In the genomic region with DNA sequence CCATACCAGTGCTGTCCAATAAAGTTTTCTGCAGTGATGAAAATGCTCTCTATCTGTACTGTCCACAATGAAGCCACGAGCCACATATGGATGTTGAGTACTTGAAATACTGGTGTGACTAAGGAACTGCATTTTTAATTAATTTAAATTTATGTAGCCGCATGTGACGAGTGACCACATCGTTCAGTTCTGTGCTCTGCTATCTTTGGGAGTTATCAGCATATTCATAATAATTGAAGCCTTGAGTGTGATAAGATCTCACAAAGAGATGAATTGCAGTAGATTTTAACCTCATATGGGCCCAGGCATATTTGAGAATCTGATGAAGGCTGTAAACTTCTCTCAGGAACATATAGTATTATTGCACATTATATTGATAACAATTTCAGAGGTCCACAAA, we compare ENCODE assay signal across 27 cellular contexts.
"Had no signal": no experiment of that assay in that cellular context is flagged by ENCODE, and none has a peak within 500 bp of the region (broad histone marks: within the 10 kb centered on the region; RNA-seq: fewer than 3 reads in every experiment).

No MANE protein-coding gene starts in this region.

- H3K4me2 ChIP-seq: KMS-11 had no signal

- H3K4me1 ChIP-seq: Peyer's patch had no signal

- H3K36me3 ChIP-seq: MG63, Peyer's patch, SJCRH30 had no signal

- H3K27ac ChIP-seq: KMS-11, Peyer's patch, RWPE1, SJCRH30 had no signal

- H3K9ac ChIP-seq: KMS-11 had no signal

- H3K27me3 ChIP-seq: MG63, Peyer's patch, SJCRH30 had no signal

- H3K4me3 ChIP-seq: MG63, Peyer's patch, SJCRH30 had no signal

- DNase-seq: activated CD4-positive, alpha-beta memory T cell treated with anti-CD3 and anti-CD28 coated beads for 36 hours; activated CD4-positive, alpha-beta T cell treated with anti-CD3 and anti-CD28 coated beads, Interleukin-2, amount 10 ng/mL, durations not matched to agents 7 days and 5 days; activated CD4-positive, CD25-positive, alpha-beta regulatory T cell treated with anti-CD3 and anti-CD28 coated beads, Interleukin-2, amount 50 U/mL, for 72 hours; activated CD8-positive, alpha-beta memory T cell treated with anti-CD3 and anti-CD28 coated beads for 24 hours; activated gamma-delta T cell; activated naive CD4-positive, alpha-beta T cell treated with anti-CD3 and anti-CD28 coated beads, Interleukin-2, amount 10 ng/mL, durations not matched to agents 7 days and 5 days; activated naive CD8-positive, alpha-beta T cell treated with anti-CD3 and anti-CD28 coated beads for 36 hours; activated T-cell treated with anti-CD3 and anti-CD28 coated beads, Interleukin-2, amount 50 U/mL, for 4 hours; anterior cingulate cortex; cerebellar nuclear complex; MG63; NCI-H1092 treated with DMSO at 0.1 percent for 48 hours; NCI-H1417 treated with DMSO at 0.1 percent for 48 hours; NCI-H1694; NCI-H2029; NCI-H2107; NCI-H2171 treated with DMSO at 0.1 percent for 48 hours; NCI-H226; NCI-H526; NCI-H82; Peyer's patch; Right ventricle myocardium superior; SJCRH30; T-helper 9 cell had no signal

- ATAC-seq: activated T-cell treated with anti-CD3 and anti-CD28 coated beads, Interleukin-2, amount 50 U/mL, for 4 hours; WTC11 had no signal

- H3K9me3 ChIP-seq: MG63, Peyer's patch, SJCRH30 had no signal
